In the genomic region with DNA sequence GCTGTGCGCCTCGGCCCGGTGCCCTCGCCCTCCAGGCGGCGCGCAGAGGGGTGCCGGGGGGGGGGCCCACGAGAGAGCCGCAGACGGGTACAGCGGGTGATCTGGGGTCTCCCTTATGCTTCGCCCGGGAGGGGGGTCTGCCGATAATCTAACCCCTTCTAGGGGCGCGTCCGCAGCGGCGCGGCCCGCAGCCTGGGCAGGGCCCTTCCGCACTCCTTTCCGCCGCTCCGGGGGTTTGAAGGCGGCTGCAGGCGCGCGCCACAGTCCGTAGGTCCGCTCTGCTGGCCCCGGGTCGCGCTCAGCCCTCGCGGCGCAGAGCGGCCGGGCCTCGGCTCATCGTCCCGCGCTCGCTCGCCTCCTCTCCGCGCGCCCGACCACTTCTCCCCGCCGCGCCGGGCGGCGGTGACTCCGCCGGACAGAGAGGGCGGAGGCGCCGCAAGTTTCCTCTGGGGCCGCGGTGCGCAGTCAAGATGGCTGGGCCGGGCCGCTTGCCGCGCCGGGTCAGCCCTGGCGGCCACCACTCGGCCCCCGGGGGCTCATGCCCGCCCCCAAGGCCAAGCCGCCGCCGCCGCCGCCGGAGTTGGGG, we compare ENCODE assay signal across 8 cellular contexts. TPM values are rescaled to one million over a fixed set of nuclear protein-coding genes. Genes with fewer than 3 reads are reported as not detected.
DNase-seq lines count a peak whose midpoint lies in the region; ATAC-seq and TF ChIP-seq lines count a peak whose summit lies in the region.

No MANE protein-coding gene starts in this region.

- peaks cover 25% of the 10 kb centered on the region for H3K36me3 ChIP-seq in SJSA1
- H3K36me3 ChIP-seq in endodermal cell (ENCODE audit: control insufficient read depth, insufficient read depth, low read length): peaks cover 16% of the 10 kb centered on the region
- no peaks in the 10 kb centered on the region for H3K36me3 ChIP-seq in muscle layer of duodenum (ENCODE audit: control insufficient read depth in 1 of 2, insufficient read depth in 2 of 2, low read length in 2 of 2)

- no peak overlapping the region for H3K27ac Mint-ChIP-seq in endodermal cell

- H3K4me1 Mint-ChIP-seq in endodermal cell: peaks cover 22% of the 10 kb centered on the region

- H3K36me3 Mint-ChIP-seq in endodermal cell (ENCODE audit: low read depth): peaks cover 36% of the 10 kb centered on the region

- H3K9me3 ChIP-seq in SJSA1 (replicated peaks) (peaks cover 5% of the 10 kb centered on the region; the same call in 1 of the 2 replicates), endodermal cell (ENCODE audit: control insufficient read depth, low read length) (no peaks in the 10 kb centered on the region), muscle layer of duodenum (ENCODE audit: control insufficient read depth in 1 of 2, low read length in 2 of 2) (no peaks in the 10 kb centered on the region)

- H3K27ac ChIP-seq in SJSA1: peak overlapping the region; percentile 17
- H3K27ac ChIP-seq in endodermal cell (ENCODE audit: low read depth, low read length): no peak overlapping the region
- no peak overlapping the region for H3K27ac ChIP-seq in muscle layer of duodenum (ENCODE audit: low read length)

- DNase-seq in AG08396 (ENCODE audit: low spot score) (peak; percentile 65), SJSA1 (ENCODE audit: low read depth in 1 of 2, low spot score in 2 of 2) (no peak), endodermal cell (no peak), NCI-H2081 treated with DMSO at 0.1 percent for 48 hours (lab: John Stamatoyannopoulos, UW) (no peak), NCI-H2107 treated with DMSO at 0.1 percent for 48 hours (lab: John Stamatoyannopoulos, UW; ENCODE audit: unreplicated experiment) (no peak)

- H3K4me1 ChIP-seq in SJSA1 (replicated peaks) (peaks cover 22% of the 10 kb centered on the region), endodermal cell (ENCODE audit: control insufficient read depth, insufficient read depth, low read length) (no peaks in the 10 kb centered on the region), muscle layer of duodenum (ENCODE audit: control insufficient read depth in 1 of 2, insufficient read depth in 2 of 2, low read length in 2 of 2) (peaks cover 0 to 25% of the 10 kb centered on the region in 2 donors)

- H3K27me3 ChIP-seq in SJSA1 (replicated peaks) (no peaks in the 10 kb centered on the region), endodermal cell (ENCODE audit: control insufficient read depth, insufficient read depth, low read length, poor library complexity, severe bottlenecking) (no peaks in the 10 kb centered on the region), muscle layer of duodenum (ENCODE audit: low read depth, low read length) (peaks cover 4% of the 10 kb centered on the region)

- peak overlapping the region; percentile 78 for H3K4me3 ChIP-seq in SJSA1
- H3K4me3 ChIP-seq in endodermal cell (ENCODE audit: low read length): peak overlapping the region; percentile 94
- peak overlapping the region; percentile 63 to 79 for H3K4me3 ChIP-seq in muscle layer of duodenum (ENCODE audit: low read depth in 1 of 2, low read length in 2 of 2)

- H3K4me3 Mint-ChIP-seq in endodermal cell: peak overlapping the region; percentile 94

- peak overlapping the region; percentile 58 for H3K9ac ChIP-seq in endodermal cell (ENCODE audit: extremely low read depth, low read length, poor library complexity, severe bottlenecking)

- no peaks in the 10 kb centered on the region for H3K27me3 Mint-ChIP-seq in endodermal cell (ENCODE audit: insufficient read depth)

- WGBS in endodermal cell (ENCODE audit: insufficient coverage in 1 of 2, insufficient read length in 1 of 2), 2 experiments: 0 to 1% methylated on average over 34 to 79 of the region's 79 CpGs

- H3K9me3 Mint-ChIP-seq in endodermal cell: peaks cover under 1% of the 10 kb centered on the region

- TF ChIP-seq CTCF in endodermal cell (conservative IDR thresholded peaks at IDR 0.05): no peak

- ATAC-seq in GM18517 (IDR thresholded peaks at IDR 0.05; ENCODE audit: unreplicated experiment) (peak; percentile 16), HG02938 (IDR thresholded peaks at IDR 0.05; ENCODE audit: unreplicated experiment) (peak; percentile 20)

RNA-seq across cellular contexts. Expression of gene FZD8, which starts 0.6 kb away (rescaled TPM):
- total RNA-seq in SJSA1 (2014; rRNA removed; shearing (Covaris generic)): 15.7 and 15.9 TPM in 2 replicates
- 100 to 1,000 TPM; 133 to 189 TPM for total RNA-seq in endodermal cell
- polyA plus RNA-seq in endodermal cell (2013, experiment 1 of 2): 14.0 TPM
- 18.3 TPM for polyA plus RNA-seq in endodermal cell (2013, experiment 2 of 2)

RNA-seq across cellular contexts. Expression of gene GJD4, which starts 36.4 kb away (rescaled TPM):
- 0.13 TPM in 1 of 2 replicates, not detected in the other for total RNA-seq in SJSA1 (2014; rRNA removed; shearing (Covaris generic))
- total RNA-seq in endodermal cell: under 1 TPM; 0.22 to 0.29 TPM
- 0.36 TPM for polyA plus RNA-seq in endodermal cell (2013, experiment 1 of 2)
- not detected for polyA plus RNA-seq in endodermal cell (2013, experiment 2 of 2)
